Comparison of ENCODE assay signal across 10 cellular contexts in genomic region chr11:5266609-5267008, GRCh38. TPM values are rescaled to one million over a fixed set of nuclear protein-coding genes. Genes with fewer than 3 reads are reported as not detected.
"Had no signal": no experiment of that assay in that cellular context is flagged by ENCODE, and none has a peak within 500 bp of the region (broad histone marks: within the 10 kb centered on the region; RNA-seq: fewer than 3 reads in every experiment).

No MANE protein-coding gene starts in this region.

- ATAC-seq: HepG2 had no signal

- DNase-seq: IMR-90, KBM-7, KG1 had no signal

- H3K4me2 ChIP-seq: KMS-11 had no signal

- H3K9ac ChIP-seq: KMS-11 had no signal

- FAIRE-seq: HepG2, HTR-8/SVneo had no signal

- H3K27ac ChIP-seq: HL-60, KMS-11 had no signal

RNA-seq across cellular contexts. Expression of gene HBE1, which starts 3.1 kb away (rescaled TPM):
- total RNA-seq: HT-29 had no signal
- polyA plus RNA-seq: IgD-negative memory B cell had no signal

RNA-seq across cellular contexts. Expression of gene HBG2, which starts 12.0 kb away (rescaled TPM):
- total RNA-seq: HepG2, HT-29 had no signal
- polyA plus RNA-seq: HepG2, IMR-90 had no signal

RNA-seq across cellular contexts. Expression of gene HBG1, which starts 17.0 kb away (rescaled TPM):
- total RNA-seq: HepG2, HT-29, IMR-90 had no signal
- polyA plus RNA-seq: HepG2, IgD-negative memory B cell, IMR-90 had no signal

RNA-seq across cellular contexts. Expression of gene HBD, which starts 32.3 kb away (rescaled TPM):
- total RNA-seq: HepG2, HT-29, HT1080 had no signal
- polyA plus RNA-seq: HepG2, IgD-negative memory B cell had no signal

RNA-seq across cellular contexts. Expression of gene OR51B4, which starts 35.1 kb away (rescaled TPM):
- total RNA-seq: HT-29, IMR-90 had no signal
- polyA plus RNA-seq: IgD-negative memory B cell, IMR-90 had no signal
